9 cellular contexts compared by ENCODE assay signal in genomic region chr1:176119549-176119948, GRCh38.
DNase-seq lines count a peak whose midpoint lies in the region; ATAC-seq and TF ChIP-seq lines count a peak whose summit lies in the region.
"Had no signal": no experiment of that assay in that cellular context is flagged by ENCODE, and none has a peak within 500 bp of the region (broad histone marks: within the 10 kb centered on the region; RNA-seq: fewer than 3 reads in every experiment).

No MANE protein-coding gene starts in this region.

- peak; percentile 7 for DNase-seq in AG10803 (ENCODE audit: low read depth)
- DNase-seq in MV-4-11 (lab: John Stamatoyannopoulos, UW) = peak; percentile 32
- DNase-seq in epithelial cell of esophagus (ENCODE audit: low read depth) = peak; percentile 40
- DNase-seq in middle frontal gyrus (ENCODE audit: extremely low spot score, low spot score) = no peak
- no peak for DNase-seq in effector CD4-positive, alpha-beta T cell
- DNase-seq in foreskin melanocyte = no peak
- DNase-seq: MG63 had no signal

- no peak; the same call in 1 of the 2 replicates for TF ChIP-seq CTCF in AG10803 (conservative IDR thresholded peaks at IDR 0.05; ENCODE audit: low read length)
- TF ChIP-seq CTCF in epithelial cell of esophagus (IDR thresholded peaks at IDR 0.05; ENCODE audit: insufficient read depth, low read depth, low read length, missing control alignments) = peak; percentile 26

- ATAC-seq in GM18907 (IDR thresholded peaks at IDR 0.05; ENCODE audit: unreplicated experiment) (peak; percentile 59), HG03025 (IDR thresholded peaks at IDR 0.05; ENCODE audit: low FRiP score, unreplicated experiment) (no peak)

- H3K4me3 ChIP-seq in AG10803 (ENCODE audit: low read length) (no peak overlapping the region), epithelial cell of esophagus (ENCODE audit: low read length) (no peak overlapping the region)
- H3K4me3 ChIP-seq: MG63 had no signal

Comparison
In these comparisons a context has a peak if more than half of its experiments do, and no peak if none do; other contexts are left out.
1. DNase-seq: peak in AG10803 (single experiment), MV-4-11 (single experiment) and epithelial cell of esophagus (single experiment); none in middle frontal gyrus (single experiment), effector CD4-positive, alpha-beta T cell (single experiment) and foreskin melanocyte (single experiment).